In the genomic region with DNA sequence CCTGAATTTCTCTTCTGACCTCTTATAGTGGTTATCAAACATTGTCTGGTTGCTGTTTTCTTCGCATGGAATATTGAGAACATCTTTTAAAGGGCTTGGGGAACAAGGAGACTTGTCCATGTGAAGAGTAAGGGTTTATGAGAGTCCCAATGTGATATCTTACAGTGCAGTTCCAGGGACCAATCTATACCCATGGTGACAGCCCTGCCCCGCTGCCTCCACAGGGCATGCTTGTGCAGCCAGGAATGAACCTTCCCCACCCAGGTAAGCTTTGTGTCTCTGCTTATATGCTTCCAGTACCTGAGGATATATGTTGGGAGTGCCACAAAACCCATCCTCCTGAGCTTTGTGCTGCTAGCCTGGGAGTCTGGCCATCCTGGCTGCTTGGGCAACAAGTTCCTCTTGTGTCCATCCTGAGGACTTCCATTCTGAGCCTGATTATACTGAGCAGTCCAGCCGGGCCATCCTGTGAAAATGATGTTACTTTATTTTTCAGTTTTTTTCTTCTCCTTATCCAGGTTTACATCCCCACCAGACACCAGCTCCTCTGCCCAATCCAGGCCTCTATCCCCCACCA, we compare ENCODE assay signal across 9 cellular contexts. TPM values are rescaled to one million over a fixed set of nuclear protein-coding genes. Genes with fewer than 3 reads are reported as not detected.
DNase-seq lines count a peak whose midpoint lies in the region; ATAC-seq and TF ChIP-seq lines count a peak whose summit lies in the region.
"Had no signal": no experiment of that assay in that cellular context is flagged by ENCODE, and none has a peak within 500 bp of the region (broad histone marks: within the 10 kb centered on the region; RNA-seq: fewer than 3 reads in every experiment).

No MANE protein-coding gene starts in this region.

- H3K4me3 Mint-ChIP-seq in Caco-2 (ENCODE audit: unreplicated experiment) (peak overlapping the region; percentile 22), progenitor cell of endocrine pancreas (ENCODE audit: low read depth) (no peak overlapping the region)

- no peak for TF ChIP-seq CTCF in Caco-2 (IDR thresholded peaks at IDR 0.05; ENCODE audit: insufficient read depth in 1 of 2, low read depth in 1 of 2, low read length in 1 of 2, severe bottlenecking in 1 of 2, unreplicated experiment in 1 of 2)
- no peak for TF ChIP-seq CTCF in RWPE2 (IDR thresholded peaks at IDR 0.05; ENCODE audit: poor library complexity, severe bottlenecking)
- no peak for TF ChIP-seq CTCF in esophagus muscularis mucosa (IDR thresholded peaks at IDR 0.05)
- no peak for TF ChIP-seq CTCF in progenitor cell of endocrine pancreas (IDR thresholded peaks at IDR 0.05; ENCODE audit: unreplicated experiment)

- CTCF ChIA-PET in Caco-2 (lab: Charles Lee), result interaction anchor here (0.5 to 3.2 kb wide), 24 partner anchors 9 to 208 kb away, joined by 3 to 67 read pairs (median 4); a partner anchor contains a TSS

- peak; percentile 10; the same call in 1 of the 3 replicates for ATAC-seq in RWPE2 (ENCODE audit: low read depth)
- no peak for ATAC-seq in GM19397 (IDR thresholded peaks at IDR 0.05; ENCODE audit: unreplicated experiment)
- ATAC-seq in HG03342 (IDR thresholded peaks at IDR 0.05; ENCODE audit: unreplicated experiment), result no peak

- H3K27ac Mint-ChIP-seq in Caco-2 (ENCODE audit: unreplicated experiment) (peak overlapping the region; percentile 87), progenitor cell of endocrine pancreas (peak overlapping the region; percentile 93)

- H3K27me3 Mint-ChIP-seq in Caco-2 (ENCODE audit: insufficient read depth, unreplicated experiment) (no peaks in the 10 kb centered on the region), progenitor cell of endocrine pancreas (no peaks in the 10 kb centered on the region)

- peaks cover 23% of the 10 kb centered on the region for H3K4me1 Mint-ChIP-seq in Caco-2 (ENCODE audit: low read depth, unreplicated experiment)
- peaks cover 5% of the 10 kb centered on the region for H3K4me1 Mint-ChIP-seq in progenitor cell of endocrine pancreas (ENCODE audit: low read depth)

- TF ChIP-seq POLR2A in esophagus muscularis mucosa (IDR thresholded peaks at IDR 0.05; ENCODE audit: low read depth), result no peak

- H3K27me3 ChIP-seq in Caco-2 (replicated peaks; ENCODE audit: control insufficient read depth, insufficient read depth, low read length) (no peaks in the 10 kb centered on the region), RWPE2 (ENCODE audit: insufficient read depth, poor library complexity, severe bottlenecking) (no peaks in the 10 kb centered on the region), esophagus muscularis mucosa (no peaks in the 10 kb centered on the region)

- H3K9me3 ChIP-seq in Caco-2 (no peaks in the 10 kb centered on the region), RWPE2 (ENCODE audit: severe bottlenecking) (no peaks in the 10 kb centered on the region), esophagus muscularis mucosa (no peaks in the 10 kb centered on the region)

- TF ChIP-seq EP300 in esophagus muscularis mucosa (IDR thresholded peaks at IDR 0.05), result no peak

- BruUV-seq in Caco-2 (replicated peaks; lab: Mats Ljungman, UMichigan), result no TSS peak

- POLR2A ChIA-PET in Caco-2 (lab: Charles Lee), result interaction anchor here (1.0 to 1.4 kb wide), 3 partner anchors 20 to 67 kb away, joined by 3 to 13 read pairs (median 4); no protein-coding TSS in a partner anchor

- H3K4me1 ChIP-seq in Caco-2 (peaks cover 7% of the 10 kb centered on the region), RWPE2 (ENCODE audit: insufficient read depth, poor library complexity, severe bottlenecking) (no peaks in the 10 kb centered on the region), esophagus muscularis mucosa (peaks cover 0 to 18% (median 14%) of the 10 kb centered on the region in 4 donors)

- H3K36me3 ChIP-seq in Caco-2 (ENCODE audit: control insufficient read depth, insufficient read depth, low read length) (peaks cover 8% of the 10 kb centered on the region; the same call in 1 of the 2 replicates), RWPE2 (ENCODE audit: low read depth) (peaks cover 90% of the 10 kb centered on the region), esophagus muscularis mucosa (peaks cover 75 to 100% (median 91%) of the 10 kb centered on the region in 4 donors)

- no peak overlapping the region for H3K27ac ChIP-seq in RWPE2 (ENCODE audit: poor library complexity, severe bottlenecking)
- H3K27ac ChIP-seq in esophagus muscularis mucosa (replicated peaks in 1 of 4), result peak overlapping the region; percentile 68 to 72 (median 70)

- peaks cover 99% of the 10 kb centered on the region for H3K36me3 Mint-ChIP-seq in Caco-2 (ENCODE audit: insufficient read depth, unreplicated experiment)
- peaks cover 31% of the 10 kb centered on the region for H3K36me3 Mint-ChIP-seq in progenitor cell of endocrine pancreas (ENCODE audit: insufficient read depth)

- H3K9me3 Mint-ChIP-seq in Caco-2 (ENCODE audit: unreplicated experiment) (no peaks in the 10 kb centered on the region), progenitor cell of endocrine pancreas (ENCODE audit: low read depth) (no peaks in the 10 kb centered on the region)

- intact Hi-C loops in Caco-2 (cut with micrococcal nuclease; ENCODE audit: unreplicated experiment) (loop anchor here (1.0 kb wide), 2 partner anchors 54 to 154 kb away; no protein-coding TSS in a partner anchor), esophagus muscularis mucosa (cut with DNase I) (loop anchor here (2.0 to 5.0 kb wide), 2 partner anchors 55 to 150 kb away; a partner anchor contains a TSS)

- WGBS in esophagus muscularis mucosa, result 83% methylated on average over 3 of the region's 3 CpGs

- H3K4me3 ChIP-seq in Caco-2 (ENCODE audit: low read depth, low read length), result no peak overlapping the region
- H3K4me3 ChIP-seq in RWPE2 (ENCODE audit: severe bottlenecking), result no peak overlapping the region
- H3K4me3 ChIP-seq in esophagus muscularis mucosa, result no peak overlapping the region

- DNase-seq in Caco-2 (no peak), RWPE2 (ENCODE audit: low spot score) (no peak), esophagus muscularis mucosa (ENCODE audit: extremely low spot score) (no peak), progenitor cell of endocrine pancreas (ENCODE audit: low spot score, unreplicated experiment) (no peak), anterior cingulate cortex (lab: John Stamatoyannopoulos, UW) (no peak), NCI-H446 treated with DMSO at 0.1 percent for 48 hours (lab: John Stamatoyannopoulos, UW) (no peak)
- DNase-seq: NCI-H187 treated with DMSO at 0.1 percent for 48 hours had no signal

RNA-seq across cellular contexts. Expression of a gene that starts 9.5 kb away (rescaled TPM):
- total RNA-seq in Caco-2 (2022), result 13.2 and 15.0 TPM in 2 replicates
- 1 to 10 TPM; 1.5 to 5.4 (median 2.9) TPM for total RNA-seq in esophagus muscularis mucosa
- 17.0 and 18.3 TPM in 2 replicates for total RNA-seq in progenitor cell of endocrine pancreas

RNA-seq across cellular contexts. Expression of a gene that starts 27.4 kb away (rescaled TPM):
- total RNA-seq in Caco-2 (2022) (102 and 110 TPM in 2 replicates), esophagus muscularis mucosa (100 to 1,000 TPM in 2 of 4 donors, 10 to 100 TPM in 2; 77.2 to 103 (median 95.5) TPM), progenitor cell of endocrine pancreas (121 and 122 TPM in 2 replicates)

RNA-seq across cellular contexts. Expression of a gene that starts 46.0 kb away (rescaled TPM):
- 82.6 and 86.9 TPM in 2 replicates for total RNA-seq in Caco-2 (2022)
- 10 to 100 TPM; 64.1 to 86.8 (median 72.2) TPM for total RNA-seq in esophagus muscularis mucosa
- 137 and 143 TPM in 2 replicates for total RNA-seq in progenitor cell of endocrine pancreas

RNA-seq across cellular contexts. Expression of a gene that starts 51.3 kb away (rescaled TPM):
- total RNA-seq in Caco-2 (2022), result 33.4 and 38.3 TPM in 2 replicates
- 10 to 100 TPM in 2 of 4 donors, 1 to 10 TPM in 2; 7.8 to 21.5 (median 12.1) TPM for total RNA-seq in esophagus muscularis mucosa
- total RNA-seq in progenitor cell of endocrine pancreas, result 37.5 and 38.2 TPM in 2 replicates
